14 cellular contexts compared by ENCODE assay signal in genomic region chr1:118788372-118788955, GRCh38.
DNase-seq lines count a peak whose midpoint lies in the region; ATAC-seq, FAIRE-seq and TF ChIP-seq lines count a peak whose summit lies in the region.
"Had no signal": no experiment of that assay in that cellular context is flagged by ENCODE, and none has a peak within 500 bp of the region (broad histone marks: within the 10 kb centered on the region; RNA-seq: fewer than 3 reads in every experiment).

No MANE protein-coding gene starts in this region.

- H3K4me3 Mint-ChIP-seq in astrocyte (ENCODE audit: unreplicated experiment) (no peak overlapping the region), nephron progenitor cell (no peak overlapping the region), mesothelial cell of epicardium (no peak overlapping the region)
- H3K4me3 Mint-ChIP-seq: activated naive CD8-positive, alpha-beta T cell treated with anti-CD3 and anti-CD28 coated beads, Interleukin-2, amount 10 ng/mL, durations not matched to agents 7 days and 5 days; stimulated activated memory B cell treated with anti-CD40 and anti-IgM and Interleukin-4, amounts not matched to agents 10 μg/mL and 1 μg/mL and 100 μg/mL, for 72 hours had no signal

- H3K4me1 Mint-ChIP-seq in astrocyte (ENCODE audit: low read depth, unreplicated experiment) (peaks cover 15% of the 10 kb centered on the region), nephron progenitor cell (peaks cover 26% of the 10 kb centered on the region), mesothelial cell of epicardium (no peaks in the 10 kb centered on the region)
- H3K4me1 Mint-ChIP-seq: activated naive CD8-positive, alpha-beta T cell treated with anti-CD3 and anti-CD28 coated beads, Interleukin-2, amount 10 ng/mL, durations not matched to agents 7 days and 5 days; stimulated activated memory B cell treated with anti-CD40 and anti-IgM and Interleukin-4, amounts not matched to agents 10 μg/mL and 1 μg/mL and 100 μg/mL, for 72 hours had no signal

- H3K36me3 Mint-ChIP-seq in astrocyte (ENCODE audit: low read depth, unreplicated experiment) (no peaks in the 10 kb centered on the region), nephron progenitor cell (ENCODE audit: low read depth) (peaks cover 10% of the 10 kb centered on the region), mesothelial cell of epicardium (peaks cover 1% of the 10 kb centered on the region)
- H3K36me3 Mint-ChIP-seq: activated naive CD8-positive, alpha-beta T cell treated with anti-CD3 and anti-CD28 coated beads, Interleukin-2, amount 10 ng/mL, durations not matched to agents 7 days and 5 days; stimulated activated memory B cell treated with anti-CD40 and anti-IgM and Interleukin-4, amounts not matched to agents 10 μg/mL and 1 μg/mL and 100 μg/mL, for 72 hours had no signal

- H4K20me1 ChIP-seq in astrocyte (ENCODE audit: insufficient read depth, low read length): no peaks in the 10 kb centered on the region

- no peaks in the 10 kb centered on the region for H3K4me1 ChIP-seq in astrocyte (ENCODE audit: insufficient read depth, low read length)
- H3K4me1 ChIP-seq: esophagus muscularis mucosa had no signal

- H3K27ac Mint-ChIP-seq in astrocyte (ENCODE audit: unreplicated experiment): peak overlapping the region; percentile 13
- peak overlapping the region; percentile 36 for H3K27ac Mint-ChIP-seq in nephron progenitor cell
- no peak overlapping the region for H3K27ac Mint-ChIP-seq in mesothelial cell of epicardium
- H3K27ac Mint-ChIP-seq: activated naive CD8-positive, alpha-beta T cell treated with anti-CD3 and anti-CD28 coated beads, Interleukin-2, amount 10 ng/mL, durations not matched to agents 7 days and 5 days; stimulated activated memory B cell treated with anti-CD40 and anti-IgM and Interleukin-4, amounts not matched to agents 10 μg/mL and 1 μg/mL and 100 μg/mL, for 72 hours had no signal

- H3K9me3 ChIP-seq in astrocyte (ENCODE audit: insufficient read depth, low read depth, low read length): no peaks in the 10 kb centered on the region

- no peaks in the 10 kb centered on the region for H3K79me2 ChIP-seq in astrocyte (ENCODE audit: insufficient read depth, low read length)

- no peaks in the 10 kb centered on the region for H3K27me3 Mint-ChIP-seq in astrocyte (ENCODE audit: low read depth, unreplicated experiment)
- peaks cover 7% of the 10 kb centered on the region for H3K27me3 Mint-ChIP-seq in nephron progenitor cell (ENCODE audit: low read depth, poor library complexity)
- H3K27me3 Mint-ChIP-seq in mesothelial cell of epicardium (ENCODE audit: low read depth): peaks cover 4% of the 10 kb centered on the region
- H3K27me3 Mint-ChIP-seq: activated naive CD8-positive, alpha-beta T cell treated with anti-CD3 and anti-CD28 coated beads, Interleukin-2, amount 10 ng/mL, durations not matched to agents 7 days and 5 days; stimulated activated memory B cell treated with anti-CD40 and anti-IgM and Interleukin-4, amounts not matched to agents 10 μg/mL and 1 μg/mL and 100 μg/mL, for 72 hours had no signal

- no peak overlapping the region for H3K27ac ChIP-seq in astrocyte (ENCODE audit: low read depth, low read length)
- H3K27ac ChIP-seq: esophagus muscularis mucosa, skin epidermis had no signal

- no peak overlapping the region for H3K9ac ChIP-seq in astrocyte (ENCODE audit: low read length)

- no peak overlapping the region for H3K4me3 ChIP-seq in astrocyte (ENCODE audit: insufficient read depth, low read depth, low read length)
- H3K4me3 ChIP-seq: esophagus muscularis mucosa, skin epidermis had no signal

- TF ChIP-seq CTCF in astrocyte (IDR thresholded peaks at IDR 0.05; ENCODE audit: insufficient read depth, low read depth, low read length) (no peak), nephron progenitor cell (IDR thresholded peaks at IDR 0.05) (no peak), mesothelial cell of epicardium (IDR thresholded peaks at IDR 0.05; ENCODE audit: unreplicated experiment) (no peak)

- H3K27me3 ChIP-seq in astrocyte (ENCODE audit: insufficient read depth, low read length): no peaks in the 10 kb centered on the region
- H3K27me3 ChIP-seq: esophagus muscularis mucosa had no signal

- peaks cover 8% of the 10 kb centered on the region for H3K9me3 Mint-ChIP-seq in astrocyte (ENCODE audit: unreplicated experiment)
- peaks cover 25% of the 10 kb centered on the region for H3K9me3 Mint-ChIP-seq in nephron progenitor cell
- H3K9me3 Mint-ChIP-seq in mesothelial cell of epicardium: peaks cover 34% of the 10 kb centered on the region

- no peaks in the 10 kb centered on the region for H3K36me3 ChIP-seq in astrocyte (ENCODE audit: insufficient read depth, low read length)
- H3K36me3 ChIP-seq: esophagus muscularis mucosa had no signal

- DNase-seq in DMS53 (lab: John Stamatoyannopoulos, UW) (peak; percentile 72), NCI-H1105 treated with DMSO at 0.1 percent for 48 hours (lab: John Stamatoyannopoulos, UW) (peak; percentile 81), astrocyte (ENCODE audit: low read depth) (peak; percentile 19), nephron progenitor cell (peak; percentile 17), mesothelial cell of epicardium (ENCODE audit: low spot score in 2 of 2, unreplicated experiment in 2 of 2) (no peak), OCI-M1 (lab: John Stamatoyannopoulos, UW) (no peak)
- no peak for DNase-seq in stimulated activated CD4-positive, alpha-beta T cell treated with anti-CD3 and anti-CD28 coated beads, Interleukin-4, amount 100 ng/mL, for 24 hours
- DNase-seq: activated CD4-positive, alpha-beta T cell treated with anti-CD3 and anti-CD28 coated beads, Interleukin-2, amount 50 U/mL, for 4 hours; activated naive CD8-positive, alpha-beta T cell treated with anti-CD3 and anti-CD28 coated beads, Interleukin-2, amount 10 ng/mL, durations not matched to agents 7 days and 5 days; KG1 had no signal

- no peak overlapping the region for H3K4me2 ChIP-seq in astrocyte (ENCODE audit: low read length)

- ATAC-seq in esophagus mucosa: no peak
- ATAC-seq: stimulated activated memory B cell treated with anti-CD40 and anti-IgM and Interleukin-4, amounts not matched to agents 10 μg/mL and 1 μg/mL and 100 μg/mL, for 72 hours had no signal

- no peak for FAIRE-seq in astrocyte (lab: Jason Lieb, UNC)

- H2AFZ ChIP-seq in astrocyte (ENCODE audit: low read depth, low read length): no peak overlapping the region

Comparison
In these comparisons a context has a peak if more than half of its experiments do, and no peak if none do; other contexts are left out.
1. DNase-seq: peak in DMS53 (single experiment), NCI-H1105 treated with DMSO at 0.1 percent for 48 hours (single experiment), astrocyte (single experiment) and nephron progenitor cell (single experiment); none in mesothelial cell of epicardium (0 of 2), stimulated activated CD4-positive, alpha-beta T cell treated with anti-CD3 and anti-CD28 coated beads, Interleukin-4, amount 100 ng/mL, for 24 hours (single experiment) and OCI-M1 (single experiment).